Comparison of ENCODE assay signal across 31 cellular contexts in genomic region chr5:83742089-83742488, GRCh38. TPM values are rescaled to one million over a fixed set of nuclear protein-coding genes. Genes with fewer than 3 reads are reported as not detected.
"Had no signal": no experiment of that assay in that cellular context is flagged by ENCODE, and none has a peak within 500 bp of the region (broad histone marks: within the 10 kb centered on the region; RNA-seq: fewer than 3 reads in every experiment).

No MANE protein-coding gene starts in this region.

- H3K27ac ChIP-seq: adrenal gland, body of pancreas, colonic mucosa, dorsolateral prefrontal cortex, heart left ventricle had no signal

- H3K36me3 ChIP-seq: adrenal gland, colonic mucosa, heart left ventricle had no signal

- H3K27me3 ChIP-seq: adrenal gland, body of pancreas, colonic mucosa, dorsolateral prefrontal cortex, heart left ventricle had no signal

- H3K4me3 ChIP-seq: adrenal gland, body of pancreas, colonic mucosa, dorsolateral prefrontal cortex, heart left ventricle had no signal

- DNase-seq: activated CD4-positive, alpha-beta memory T cell treated with anti-CD3 and anti-CD28 coated beads for 36 hours; activated CD4-positive, alpha-beta T cell treated with anti-CD3 and anti-CD28 coated beads for 36 hours; activated CD4-positive, alpha-beta T cell treated with anti-CD3 and anti-CD28 coated beads, Interleukin-2, amount 10 ng/mL, durations not matched to agents 24 days and 14 days; activated CD4-positive, CD25-positive, alpha-beta regulatory T cell; activated CD4-positive, CD25-positive, alpha-beta regulatory T cell treated with anti-CD3 and anti-CD28 coated beads, Interleukin-2, amount 50 U/mL, for 72 hours; activated CD8-positive, alpha-beta memory T cell treated with anti-CD3 and anti-CD28 coated beads, Interleukin-2, amount 10 ng/mL, durations not matched to agents 7 days and 5 days; activated CD8-positive, alpha-beta memory T cell treated with anti-CD3 and anti-CD28 coated beads, Interleukin-2, amount 50 U/mL, for 4 hours; activated CD8-positive, alpha-beta T cell treated with anti-CD3 and anti-CD28 coated beads, Interleukin-2, amount 10 ng/mL, durations not matched to agents 7 days and 5 days; activated effector memory CD4-positive, alpha-beta T cell treated with anti-CD3 and anti-CD28 coated beads, Interleukin-2, amount 50 U/mL, for 16 hours; activated naive CD4-positive, alpha-beta T cell treated with anti-CD3 and anti-CD28 coated beads for 36 hours; activated naive CD8-positive, alpha-beta T cell treated with anti-CD3 and anti-CD28 coated beads for 36 hours; activated naive CD8-positive, alpha-beta T cell treated with anti-CD3 and anti-CD28 coated beads, Interleukin-2, amount 50 U/mL, for 24 hours; activated T-cell treated with anti-CD3 and anti-CD28 coated beads, Interleukin-2, amount 50 U/mL, for 1 hour; activated T-cell treated with anti-CD3 and anti-CD28 coated beads, Interleukin-2, amount 50 U/mL, for 48 hours; adrenal gland; amygdala; aorta; body of pancreas; colonic mucosa; effector memory CD4-positive, alpha-beta T cell; endodermal cell; foreskin fibroblast; heart left ventricle; T-helper 2 cell had no signal

- H3K4me1 ChIP-seq: adrenal gland, body of pancreas, colonic mucosa, heart left ventricle had no signal

- ATAC-seq: activated CD4-positive, alpha-beta T cell treated with anti-CD3 and anti-CD28 coated beads for 36 hours; activated CD8-positive, alpha-beta memory T cell treated with anti-CD3 and anti-CD28 coated beads, Interleukin-2, amount 10 ng/mL, durations not matched to agents 7 days and 5 days; activated CD8-positive, alpha-beta T cell treated with anti-CD3 and anti-CD28 coated beads, Interleukin-2, amount 10 ng/mL, durations not matched to agents 7 days and 5 days; activated naive CD8-positive, alpha-beta T cell treated with anti-CD3 and anti-CD28 coated beads, Interleukin-2, amount 50 U/mL, for 24 hours; body of pancreas; esophagus mucosa; heart left ventricle had no signal

RNA-seq across cellular contexts. Expression of gene HAPLN1, which starts 21.4 kb away (rescaled TPM):
- total RNA-seq: activated CD4-positive, alpha-beta memory T cell treated with anti-CD3 and anti-CD28 coated beads for 36 hours; activated CD4-positive, alpha-beta T cell treated with anti-CD3 and anti-CD28 coated beads for 36 hours; activated CD4-positive, alpha-beta T cell treated with anti-CD3 and anti-CD28 coated beads, Interleukin-2, amount 10 ng/mL, durations not matched to agents 24 days and 14 days; activated CD8-positive, alpha-beta memory T cell treated with anti-CD3 and anti-CD28 coated beads for 36 hours; activated CD8-positive, alpha-beta memory T cell treated with anti-CD3 and anti-CD28 coated beads, Interleukin-2, amount 10 ng/mL, durations not matched to agents 7 days and 5 days; activated CD8-positive, alpha-beta T cell treated with anti-CD3 and anti-CD28 coated beads, Interleukin-2, amount 10 ng/mL, durations not matched to agents 7 days and 5 days; activated naive CD4-positive, alpha-beta T cell treated with anti-CD3 and anti-CD28 coated beads for 36 hours; activated naive CD8-positive, alpha-beta T cell treated with anti-CD3 and anti-CD28 coated beads for 36 hours; activated T-helper 1 cell treated with anti-CD3 and anti-CD28 coated beads, Interleukin-12 subunit alpha, Interleukin-12 subunit beta, Interleukin-2, Interleukin-4 antibody, amounts not matched to agents 30 ng/mL and 10 ng/mL and 1 ng/mL, durations not matched to agents 14 hours and 24 hours and 36 hours; activated T-helper 2 cell treated with anti-CD3 and anti-CD28 coated beads, Interferon-gamma antibody, Interleukin-2, Interleukin-4, amounts not matched to agents 10 μg/mL and 5 μg/mL and 100 μg/mL, durations not matched to agents 14 hours and 24 hours and 36 hours; adrenal gland; body of pancreas; epithelial cell of proximal tubule; esophagus mucosa; T-helper 1 cell treated with Interleukin-12 subunit alpha and Interleukin-12 subunit beta and Interleukin-4 antibody, amounts not matched to agents 30 ng/mL and 1 ng/mL, for 36 hours had no signal
- polyA plus RNA-seq: adrenal gland had no signal
